Comparison of ENCODE assay signal across 8 cellular contexts in the genomic region with DNA sequence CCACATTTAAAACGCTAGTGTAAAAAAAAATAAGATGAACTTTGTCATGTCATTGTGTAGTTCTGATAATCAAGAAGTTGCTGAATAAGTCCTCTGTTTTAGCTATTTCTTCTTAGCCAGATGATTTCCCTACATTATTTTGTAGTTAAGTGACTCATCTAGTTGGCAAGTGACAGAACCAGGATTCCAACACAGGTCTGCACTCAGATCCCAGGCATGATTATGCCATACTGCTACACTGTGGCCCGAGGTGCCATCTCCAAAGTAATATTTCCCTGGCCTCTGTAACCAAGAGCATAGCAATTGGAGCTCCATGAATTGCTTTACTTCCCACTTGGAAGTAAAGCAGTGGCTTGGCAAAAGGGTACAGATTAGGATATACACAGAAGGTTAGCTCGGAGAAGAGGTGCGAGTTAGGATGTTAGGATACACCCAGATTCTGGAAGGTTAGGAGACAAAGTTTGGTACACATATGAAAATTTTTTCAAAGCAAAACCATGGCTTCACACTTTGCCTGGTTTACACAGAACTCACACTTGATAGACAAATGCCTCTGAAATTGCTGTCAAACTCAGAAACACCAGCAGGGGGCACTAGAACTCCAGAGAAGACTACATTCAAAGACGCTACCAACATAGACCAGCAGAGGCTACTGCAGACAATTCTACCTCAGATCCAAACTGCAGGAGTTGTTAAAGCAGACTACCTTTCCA. TPM values are rescaled to one million over a fixed set of nuclear protein-coding genes. Genes with fewer than 3 reads are reported as not detected.
A peak's percentile ranks its signal among the peaks of the same experiment; 100 is the strongest.
DNase-seq lines count a peak whose midpoint lies in the region; ATAC-seq, FAIRE-seq and TF ChIP-seq lines count a peak whose summit lies in the region.

No MANE protein-coding gene starts in this region.

- TF ChIP-seq CTCF in fibroblast of the aortic adventitia (IDR thresholded peaks at IDR 0.05; ENCODE audit: insufficient read depth, low read length): peak; percentile 81

- no peak overlapping the region for H2AFZ ChIP-seq in Karpas-422 (ENCODE audit: low read length)

- H3K27me3 ChIP-seq in Karpas-422 (ENCODE audit: low read length): no peaks in the 10 kb centered on the region

- peak; percentile 66 for ATAC-seq in GM21619 (IDR thresholded peaks at IDR 0.05; ENCODE audit: unreplicated experiment)

- no peaks in the 10 kb centered on the region for H4K20me1 ChIP-seq in Karpas-422 (ENCODE audit: insufficient read depth, low read depth, low read length)

- H3K4me2 ChIP-seq in Karpas-422 (ENCODE audit: low read depth, low read length, poor library complexity, severe bottlenecking): no peak overlapping the region

- peak; percentile 85 for FAIRE-seq in RCC 7860 (lab: Jason Lieb, UNC)

- DNase-seq in DMS153 treated with DMSO at 0.1 percent for 48 hours (lab: John Stamatoyannopoulos, UW; ENCODE audit: unreplicated experiment) (peak; percentile 55), Karpas-422 (peak; percentile 94), RCC 7860 (ENCODE audit: low spot score) (peak; percentile 54), fibroblast of the aortic adventitia (ENCODE audit: low read depth) (peak; percentile 86), occipital lobe (lab: John Stamatoyannopoulos, UW) (peak; percentile 26), ureter (ENCODE audit: low spot score) (peak; percentile 75)
- peak; percentile 80 to 81 for DNase-seq in activated T-cell treated with anti-CD3 and anti-CD28 coated beads, Interleukin-2, amount 50 U/mL, for 48 hours

- no peak overlapping the region for H3K27ac ChIP-seq in Karpas-422 (ENCODE audit: low read length)

- H3K9ac ChIP-seq in Karpas-422 (ENCODE audit: low read length): no peak overlapping the region

- H3K4me3 ChIP-seq in Karpas-422 (ENCODE audit: low read length) (no peak overlapping the region), fibroblast of the aortic adventitia (ENCODE audit: low read depth, low read length) (no peak overlapping the region)

- H3K36me3 ChIP-seq in Karpas-422 (ENCODE audit: insufficient read depth, low read length): no peaks in the 10 kb centered on the region

- no peaks in the 10 kb centered on the region for H3K9me3 ChIP-seq in Karpas-422 (ENCODE audit: low read length)

- H3K9me2 ChIP-seq in Karpas-422 (replicated peaks; ENCODE audit: insufficient read depth, low read length): no peaks in the 10 kb centered on the region

- H3K79me2 ChIP-seq in Karpas-422 (ENCODE audit: low read length): no peaks in the 10 kb centered on the region

- no peaks in the 10 kb centered on the region for H3K4me1 ChIP-seq in Karpas-422 (ENCODE audit: low read length)

RNA-seq across cellular contexts. Expression of gene SRPX2, which starts 41.4 kb away (rescaled TPM):
- not detected in 2 replicates for total RNA-seq in Karpas-422 (2014; rRNA removed; shearing (Covaris generic); ENCODE audit: low replicate concordance)
- total RNA-seq in fibroblast of the aortic adventitia (ENCODE audit: low replicate concordance) (22.0 and 26.8 TPM in 2 replicates), occipital lobe (1.2 TPM), ureter (89.0 TPM)

RNA-seq across cellular contexts. Expression of gene SYTL4, which starts 46.5 kb away (rescaled TPM):
- 0.30 and 1.2 TPM in 2 replicates for total RNA-seq in Karpas-422 (2014; rRNA removed; shearing (Covaris generic); ENCODE audit: low replicate concordance)
- total RNA-seq in fibroblast of the aortic adventitia (ENCODE audit: low replicate concordance) (5.1 and 38.7 TPM in 2 replicates), occipital lobe (2.3 TPM), ureter (11.4 TPM)

RNA-seq across cellular contexts. Expression of gene TSPAN6, which starts 48.8 kb away (rescaled TPM):
- total RNA-seq in Karpas-422 (2014; rRNA removed; shearing (Covaris generic); ENCODE audit: low replicate concordance): not detected in 2 replicates
- total RNA-seq in fibroblast of the aortic adventitia (ENCODE audit: low replicate concordance) (32.5 and 46.6 TPM in 2 replicates), occipital lobe (32.1 TPM), ureter (115 TPM)

Comparison
In these comparisons a context has a peak if more than half of its experiments do, and no peak if none do; other contexts are left out.
1. DNase-seq: peak in every context shown above with its lines; median percentile 94 in Karpas-422; 86 in fibroblast of the aortic adventitia; 80 in activated T-cell treated with anti-CD3 and anti-CD28 coated beads, Interleukin-2, amount 50 U/mL, for 48 hours; 75 in ureter; 55 in DMS153 treated with DMSO at 0.1 percent for 48 hours; 54 in RCC 7860; 26 in occipital lobe.
2. RNA of gene SRPX2, which starts 41.4 kb away (total RNA-seq): 89.0 TPM in ureter (single experiment) and 22.0 to 26.8 TPM in fibroblast of the aortic adventitia; 1.2 TPM in occipital lobe (single experiment) and not detected in Karpas-422; every median in the first group is over 10 times any median in the second.
3. RNA of gene TSPAN6, which starts 48.8 kb away (total RNA-seq): 115 TPM in ureter (single experiment), 32.5 to 46.6 TPM in fibroblast of the aortic adventitia and 32.1 TPM in occipital lobe (single experiment); not detected in Karpas-422; every median in the first group is over 10 times any median in the second.